ENCODE assay signal across 8 cellular contexts in genomic region chr3:9916734-9917680, GRCh38. TPM values are rescaled to one million over a fixed set of nuclear protein-coding genes. Genes with fewer than 3 reads are reported as not detected.
DNase-seq lines count a peak whose midpoint lies in the region; ATAC-seq, FAIRE-seq and TF ChIP-seq lines count a peak whose summit lies in the region.

Gene IL17RC, plus strand, starts transcription at chr3:9917098. Its CDS starts 218 bp downstream, at chr3:9917316.

- peak; percentile 64 for DNase-seq in BE2C
- peak; percentile 82 for DNase-seq in HPDE6-E6E7 (ENCODE audit: extremely low spot score)
- peak; percentile 86 to 91 for DNase-seq in PC-9
- peak; percentile 93 for DNase-seq in cardiac septum (ENCODE audit: low spot score)
- peak; percentile 56 for DNase-seq in omental fat pad (ENCODE audit: low spot score)
- DNase-seq in GM12892 (ENCODE audit: insufficient read length), result no peak

- peak within 1 kb of the TSS; percentile 95 for H3K4me2 ChIP-seq in PC-9

- H3K27ac ChIP-seq in PC-9 (no peak within 1 kb of the TSS), angular gyrus (ENCODE audit: low read depth, low read length) (peak within 1 kb of the TSS; percentile 71)

- FAIRE-seq in GM12892 (lab: Jason Lieb, UNC), result no peak

- H3K36me3 ChIP-seq in BE2C (no peaks in the 10 kb centered on the region), PC-9 (ENCODE audit: low read depth) (no peaks in the 10 kb centered on the region)

- H3F3A ChIP-seq in PC-9 (ENCODE audit: insufficient read depth, low read depth), result peaks cover 16% of the 10 kb centered on the region

- CTCF ChIA-PET in PC-9 (lab: Charles Lee), result interaction anchor here (1.0 kb wide), 1 partner anchor 46 kb away, joined by 3 read pairs; no protein-coding TSS in a partner anchor

- ATAC-seq in omental fat pad (ENCODE audit: low FRiP score), result peak; percentile 95
- ATAC-seq in HG02763 (IDR thresholded peaks at IDR 0.05; ENCODE audit: unreplicated experiment), result no peak

- no peaks in the 10 kb centered on the region for H3K9me2 ChIP-seq in PC-9 (ENCODE audit: insufficient read depth)

- peak within 1 kb of the TSS; percentile 77 for H2AFZ ChIP-seq in PC-9

- H3K4me3 ChIP-seq in BE2C (ENCODE audit: low read depth, low read length) (peak within 1 kb of the TSS; percentile 55), PC-9 (peak within 1 kb of the TSS; percentile 70)

- H3K9me3 ChIP-seq in BE2C (no peaks in the 10 kb centered on the region), PC-9 (ENCODE audit: insufficient read depth, low read depth) (no peaks in the 10 kb centered on the region)

- BruUV-seq in PC-9 (replicated peaks; lab: Mats Ljungman, UMichigan), result TSS peak; percentile 36

- H3K4me1 ChIP-seq in BE2C, result peaks cover 5% of the 10 kb centered on the region; the same call in 1 of the 2 replicates
- H3K4me1 ChIP-seq in PC-9 (replicated peaks; ENCODE audit: insufficient read depth), result peaks cover 41% of the 10 kb centered on the region

- POLR2A ChIA-PET in PC-9 (lab: Charles Lee; ENCODE audit: unreplicated experiment), result interaction anchor here (0.6 to 1.0 kb wide), 3 partner anchors 17 to 76 kb away, joined by 3 to 5 read pairs (median 4); partner anchors contain the start of genes CRELD1 and JAGN1

- H3K27me3 ChIP-seq in BE2C, result no peaks in the 10 kb centered on the region
- no peaks in the 10 kb centered on the region for H3K27me3 ChIP-seq in PC-9 (ENCODE audit: insufficient read depth, low read depth)

- no peaks in the 10 kb centered on the region for H4K20me1 ChIP-seq in PC-9 (ENCODE audit: insufficient read depth)

- no peak for TF ChIP-seq POLR2A in GM12892 (IDR thresholded peaks at IDR 0.05; ENCODE audit: low read depth, low read length)

- TF ChIP-seq CTCF in BE2C (IDR thresholded peaks at IDR 0.05; ENCODE audit: low read depth, low read length) (no peak), PC-9 (conservative IDR thresholded peaks at IDR 0.05) (no peak), omental fat pad (IDR thresholded peaks at IDR 0.05) (no peak)

- intact Hi-C loops in PC-9 (cut with micrococcal nuclease; ENCODE audit: unreplicated experiment), result loop anchor here (1.0 kb wide), 1 partner anchor 16 kb away; the partner anchor contains the start of gene CRELD1
- intact Hi-C loops in cardiac septum (cut with DNase I), result loop anchor here (2.0 to 10.0 kb wide), 2 partner anchors 16 to 72 kb away; partner anchors contain the start of genes CRELD1 and RPUSD3

- H3K79me2 ChIP-seq in PC-9 (ENCODE audit: low read depth), result no peaks in the 10 kb centered on the region

RNA-seq across cellular contexts. Expression of gene IL17RC, which starts in this region (rescaled TPM):
- 6.3 TPM for polyA plus RNA-seq in BE2C (2012; ENCODE audit: insufficient read depth, insufficient read length, low read depth)
- 45.0 and 54.6 TPM in 2 replicates for total RNA-seq in PC-9 (2021)
- 20.4 TPM for total RNA-seq in cardiac septum
- total RNA-seq in omental fat pad, result 10 to 100 TPM; 53.4 to 97.6 (median 58.2) TPM
- polyA plus RNA-seq in GM12892 (2012; ENCODE audit: missing spikeins), result 0.59 TPM
